Comparison of ENCODE assay signal across 1 cellular context in the genomic region with DNA sequence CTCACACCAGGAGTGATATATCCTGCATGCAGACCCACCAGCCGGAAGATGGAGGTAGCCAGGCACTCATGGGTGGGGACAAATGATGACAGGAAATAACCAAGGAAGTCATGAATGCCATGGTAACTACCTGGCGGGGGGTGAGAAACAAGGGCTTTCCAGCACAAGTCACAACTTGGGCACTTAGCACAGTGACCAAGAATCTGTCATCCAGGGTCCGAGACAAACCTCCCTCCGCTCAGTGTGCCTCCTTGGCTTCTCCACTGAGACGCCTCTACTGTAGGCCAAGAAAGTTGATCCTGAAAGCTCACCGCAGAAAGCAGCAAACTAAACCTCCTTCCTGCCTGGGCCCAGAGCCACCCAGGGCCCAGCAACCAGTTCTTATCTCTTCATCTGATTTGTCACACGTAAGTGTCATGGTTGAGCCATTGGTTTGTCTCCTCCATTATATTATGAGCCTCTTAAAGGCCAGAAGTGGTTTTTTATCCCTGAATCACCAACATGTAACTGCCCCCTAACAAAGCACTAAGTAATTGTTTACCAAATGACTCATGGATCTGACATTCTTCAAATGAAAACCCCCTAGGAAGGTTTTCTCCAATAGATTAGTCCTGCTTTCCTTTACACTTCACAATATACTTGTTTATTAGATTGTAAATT.
TF ChIP-seq lines count a peak whose summit lies in the region.

No MANE protein-coding gene starts in this region.

TF ChIP-seq in HEK293, 187 proteins besides CTCF, POLR2A, EP300 and RAD21 (continued from another document and continues in another):
- TF ChIP-seq, protein P1, sequence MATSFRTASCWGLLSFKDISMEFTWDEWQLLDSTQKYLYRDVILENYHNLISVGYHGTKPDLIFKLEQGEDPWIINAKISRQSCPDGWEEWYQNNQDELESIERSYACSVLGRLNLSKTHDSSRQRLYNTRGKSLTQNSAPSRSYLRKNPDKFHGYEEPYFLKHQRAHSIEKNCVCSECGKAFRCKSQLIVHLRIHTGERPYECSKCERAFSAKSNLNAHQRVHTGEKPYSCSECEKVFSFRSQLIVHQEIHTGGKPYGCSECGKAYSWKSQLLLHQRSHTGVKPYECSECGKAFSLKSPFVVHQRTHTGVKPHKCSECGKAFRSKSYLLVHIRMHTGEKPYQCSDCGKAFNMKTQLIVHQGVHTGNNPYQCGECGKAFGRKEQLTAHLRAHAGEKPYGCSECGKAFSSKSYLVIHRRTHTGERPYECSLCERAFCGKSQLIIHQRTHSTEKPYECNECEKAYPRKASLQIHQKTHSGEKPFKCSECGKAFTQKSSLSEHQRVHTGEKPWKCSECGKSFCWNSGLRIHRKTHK (tag by site-specific recombination; IDR thresholded peaks at IDR 0.05) = no peak
- TF ChIP-seq, protein P2, sequence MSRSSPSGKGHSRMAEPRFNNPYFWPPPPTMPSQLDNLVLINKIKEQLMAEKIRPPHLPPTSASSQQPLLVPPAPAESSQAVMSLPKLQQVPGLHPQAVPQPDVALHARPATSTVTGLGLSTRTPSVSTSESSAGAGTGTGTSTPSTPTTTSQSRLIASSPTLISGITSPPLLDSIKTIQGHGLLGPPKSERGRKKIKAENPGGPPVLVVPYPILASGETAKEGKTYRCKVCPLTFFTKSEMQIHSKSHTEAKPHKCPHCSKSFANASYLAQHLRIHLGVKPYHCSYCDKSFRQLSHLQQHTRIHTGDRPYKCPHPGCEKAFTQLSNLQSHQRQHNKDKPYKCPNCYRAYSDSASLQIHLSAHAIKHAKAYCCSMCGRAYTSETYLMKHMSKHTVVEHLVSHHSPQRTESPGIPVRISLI (tag by site-specific recombination; IDR thresholded peaks at IDR 0.05) = peak; percentile 90; the same call in 1 of the 2 replicates
- peak; percentile 69 for TF ChIP-seq ZNF610 (tag by site-specific recombination; IDR thresholded peaks at IDR 0.05; ENCODE audit: borderline replicate concordance)
- TF ChIP-seq ZNF239 (tag by site-specific recombination; IDR thresholded peaks at IDR 0.05) = no peak
- no peak; the same call in 1 of the 2 replicates for TF ChIP-seq YY1 (tag by site-specific recombination; IDR thresholded peaks at IDR 0.05)
- peak; percentile 94 for TF ChIP-seq ZNF629 (tag by site-specific recombination; IDR thresholded peaks at IDR 0.05)
- TF ChIP-seq ZBTB10 (tag by site-specific recombination; IDR thresholded peaks at IDR 0.05) = peak; percentile 40; the same call in 1 of the 2 replicates
- TF ChIP-seq SP2 (tag by site-specific recombination; IDR thresholded peaks at IDR 0.05) = peak; percentile 40
- peak; percentile 77 for TF ChIP-seq ZNF664 (tag by site-specific recombination; IDR thresholded peaks at IDR 0.05)
- peak; percentile 86 for TF ChIP-seq ZNF366 (tag by site-specific recombination; conservative IDR thresholded peaks at IDR 0.05)
- TF ChIP-seq HOXA7 (CRISPR knock-in tag; IDR thresholded peaks at IDR 0.05; ENCODE audit: borderline replicate concordance) = no peak
- TF ChIP-seq ZNF10 (tag by site-specific recombination; IDR thresholded peaks at IDR 0.05) = peak; percentile 83
- TF ChIP-seq, protein P3, sequence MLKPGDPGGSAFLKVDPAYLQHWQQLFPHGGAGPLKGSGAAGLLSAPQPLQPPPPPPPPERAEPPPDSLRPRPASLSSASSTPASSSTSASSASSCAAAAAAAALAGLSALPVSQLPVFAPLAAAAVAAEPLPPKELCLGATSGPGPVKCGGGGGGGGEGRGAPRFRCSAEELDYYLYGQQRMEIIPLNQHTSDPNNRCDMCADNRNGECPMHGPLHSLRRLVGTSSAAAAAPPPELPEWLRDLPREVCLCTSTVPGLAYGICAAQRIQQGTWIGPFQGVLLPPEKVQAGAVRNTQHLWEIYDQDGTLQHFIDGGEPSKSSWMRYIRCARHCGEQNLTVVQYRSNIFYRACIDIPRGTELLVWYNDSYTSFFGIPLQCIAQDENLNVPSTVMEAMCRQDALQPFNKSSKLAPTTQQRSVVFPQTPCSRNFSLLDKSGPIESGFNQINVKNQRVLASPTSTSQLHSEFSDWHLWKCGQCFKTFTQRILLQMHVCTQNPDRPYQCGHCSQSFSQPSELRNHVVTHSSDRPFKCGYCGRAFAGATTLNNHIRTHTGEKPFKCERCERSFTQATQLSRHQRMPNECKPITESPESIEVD (tag by site-specific recombination; IDR thresholded peaks at IDR 0.05) = peak; percentile 98
- no peak for TF ChIP-seq ZNF19 (tag by site-specific recombination; IDR thresholded peaks at IDR 0.05; ENCODE audit: low read depth)
- peak; percentile 97 for TF ChIP-seq ZNF660 (tag by site-specific recombination; IDR thresholded peaks at IDR 0.05)
- TF ChIP-seq GLIS2 (tag by site-specific recombination; IDR thresholded peaks at IDR 0.05) = peak; percentile 70
- TF ChIP-seq ZNF175 (tag by site-specific recombination; IDR thresholded peaks at IDR 0.05) = no peak
- no peak for TF ChIP-seq ZNF521 (tag by site-specific recombination; IDR thresholded peaks at IDR 0.05)
- TF ChIP-seq ZNF114 (tag by site-specific recombination; IDR thresholded peaks at IDR 0.05) = no peak
- no peak for TF ChIP-seq ZNF514 (tag by site-specific recombination; IDR thresholded peaks at IDR 0.05)
- 0 out of 2 replicates have a peak, but pooled peaks have one; percentile 7 for TF ChIP-seq PBX3 (CRISPR knock-in tag; IDR thresholded peaks at IDR 0.05)
- TF ChIP-seq ZEB2 (tag by site-specific recombination; IDR thresholded peaks at IDR 0.05) = peak; percentile 97
- TF ChIP-seq, protein P4, sequence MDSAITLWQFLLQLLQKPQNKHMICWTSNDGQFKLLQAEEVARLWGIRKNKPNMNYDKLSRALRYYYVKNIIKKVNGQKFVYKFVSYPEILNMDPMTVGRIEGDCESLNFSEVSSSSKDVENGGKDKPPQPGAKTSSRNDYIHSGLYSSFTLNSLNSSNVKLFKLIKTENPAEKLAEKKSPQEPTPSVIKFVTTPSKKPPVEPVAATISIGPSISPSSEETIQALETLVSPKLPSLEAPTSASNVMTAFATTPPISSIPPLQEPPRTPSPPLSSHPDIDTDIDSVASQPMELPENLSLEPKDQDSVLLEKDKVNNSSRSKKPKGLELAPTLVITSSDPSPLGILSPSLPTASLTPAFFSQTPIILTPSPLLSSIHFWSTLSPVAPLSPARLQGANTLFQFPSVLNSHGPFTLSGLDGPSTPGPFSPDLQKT (IDR thresholded peaks at IDR 0.05; ENCODE audit: borderline replicate concordance, low read depth, low read length) = no peak
- no peak for TF ChIP-seq ZNF169 (tag by site-specific recombination; IDR thresholded peaks at IDR 0.05)
- TF ChIP-seq ZNF621 (tag by site-specific recombination; IDR thresholded peaks at IDR 0.05) = no peak
- peak; percentile 97 for TF ChIP-seq TRIM28 (IDR thresholded peaks at IDR 0.05; ENCODE audit: borderline replicate concordance, low read length)
- TF ChIP-seq, protein P5, sequence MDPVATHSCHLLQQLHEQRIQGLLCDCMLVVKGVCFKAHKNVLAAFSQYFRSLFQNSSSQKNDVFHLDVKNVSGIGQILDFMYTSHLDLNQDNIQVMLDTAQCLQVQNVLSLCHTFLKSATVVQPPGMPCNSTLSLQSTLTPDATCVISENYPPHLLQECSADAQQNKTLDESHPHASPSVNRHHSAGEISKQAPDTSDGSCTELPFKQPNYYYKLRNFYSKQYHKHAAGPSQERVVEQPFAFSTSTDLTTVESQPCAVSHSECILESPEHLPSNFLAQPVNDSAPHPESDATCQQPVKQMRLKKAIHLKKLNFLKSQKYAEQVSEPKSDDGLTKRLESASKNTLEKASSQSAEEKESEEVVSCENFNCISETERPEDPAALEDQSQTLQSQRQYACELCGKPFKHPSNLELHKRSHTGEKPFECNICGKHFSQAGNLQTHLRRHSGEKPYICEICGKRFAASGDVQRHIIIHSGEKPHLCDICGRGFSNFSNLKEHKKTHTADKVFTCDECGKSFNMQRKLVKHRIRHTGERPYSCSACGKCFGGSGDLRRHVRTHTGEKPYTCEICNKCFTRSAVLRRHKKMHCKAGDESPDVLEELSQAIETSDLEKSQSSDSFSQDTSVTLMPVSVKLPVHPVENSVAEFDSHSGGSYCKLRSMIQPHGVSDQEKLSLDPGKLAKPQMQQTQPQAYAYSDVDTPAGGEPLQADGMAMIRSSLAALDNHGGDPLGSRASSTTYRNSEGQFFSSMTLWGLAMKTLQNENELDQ (tag by site-specific recombination; IDR thresholded peaks at IDR 0.05; ENCODE audit: low read depth) = no peak
- TF ChIP-seq PATZ1 (tag by site-specific recombination; IDR thresholded peaks at IDR 0.05) = peak; percentile 89
- no peak for TF ChIP-seq ZNF416 (tag by site-specific recombination; IDR thresholded peaks at IDR 0.05)
- peak; percentile 79 for TF ChIP-seq SCRT2 (tag by site-specific recombination; IDR thresholded peaks at IDR 0.05)
- peak; percentile 94 for TF ChIP-seq OVOL3 (tag by site-specific recombination; IDR thresholded peaks at IDR 0.05)
- peak; percentile 94 for TF ChIP-seq KLF8 (tag by site-specific recombination; IDR thresholded peaks at IDR 0.05)
- TF ChIP-seq FEZF1 (tag by site-specific recombination; IDR thresholded peaks at IDR 0.05) = peak; percentile 95
- TF ChIP-seq ZSCAN18 (tag by site-specific recombination; IDR thresholded peaks at IDR 0.05) = no peak
- no peak for TF ChIP-seq ZNF624 (tag by site-specific recombination; IDR thresholded peaks at IDR 0.05)
- TF ChIP-seq IKZF3 (tag by site-specific recombination; IDR thresholded peaks at IDR 0.05) = peak; percentile 82
- TF ChIP-seq YY2 (tag by site-specific recombination; IDR thresholded peaks at IDR 0.05) = 0 out of 2 replicates have a peak, but pooled peaks have one; percentile 6
- no peak for TF ChIP-seq ZNF155 (tag by site-specific recombination; IDR thresholded peaks at IDR 0.05)
- TF ChIP-seq ZFHX2 (tag by site-specific recombination; conservative IDR thresholded peaks at IDR 0.05) = no peak
- no peak for TF ChIP-seq ZNF433 (tag by site-specific recombination; IDR thresholded peaks at IDR 0.05; ENCODE audit: low read depth)
- TF ChIP-seq ZNF354C (tag by site-specific recombination; IDR thresholded peaks at IDR 0.05; ENCODE audit: borderline replicate concordance, low read depth) = no peak
- no peak for TF ChIP-seq RBAK (tag by site-specific recombination; IDR thresholded peaks at IDR 0.05)
- TF ChIP-seq ZNF549 (tag by site-specific recombination; IDR thresholded peaks at IDR 0.05) = no peak
- no peak for TF ChIP-seq ZNF302 (tag by site-specific recombination; IDR thresholded peaks at IDR 0.05; ENCODE audit: low read depth)
- TF ChIP-seq, protein P6, sequence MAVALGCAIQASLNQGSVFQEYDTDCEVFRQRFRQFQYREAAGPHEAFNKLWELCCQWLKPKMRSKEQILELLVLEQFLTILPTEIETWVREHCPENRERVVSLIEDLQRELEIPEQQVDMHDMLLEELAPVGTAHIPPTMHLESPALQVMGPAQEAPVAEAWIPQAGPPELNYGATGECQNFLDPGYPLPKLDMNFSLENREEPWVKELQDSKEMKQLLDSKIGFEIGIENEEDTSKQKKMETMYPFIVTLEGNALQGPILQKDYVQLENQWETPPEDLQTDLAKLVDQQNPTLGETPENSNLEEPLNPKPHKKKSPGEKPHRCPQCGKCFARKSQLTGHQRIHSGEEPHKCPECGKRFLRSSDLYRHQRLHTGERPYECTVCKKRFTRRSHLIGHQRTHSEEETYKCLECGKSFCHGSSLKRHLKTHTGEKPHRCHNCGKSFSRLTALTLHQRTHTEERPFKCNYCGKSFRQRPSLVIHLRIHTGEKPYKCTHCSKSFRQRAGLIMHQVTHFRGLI (tag by site-specific recombination; IDR thresholded peaks at IDR 0.05) = peak; percentile 64; the same call in 1 of the 2 replicates
- no peak for TF ChIP-seq ZNF701 (tag by site-specific recombination; IDR thresholded peaks at IDR 0.05)
